ENCODE assay signal across 8 cellular contexts in genomic region chr4:37685726-37686372, GRCh38. TPM values are rescaled to one million over a fixed set of nuclear protein-coding genes. Genes with fewer than 3 reads are reported as not detected.
DNase-seq lines count a peak whose midpoint lies in the region; ATAC-seq and TF ChIP-seq lines count a peak whose summit lies in the region.

No MANE protein-coding gene starts in this region.

- no peaks in the 10 kb centered on the region for H3K9me3 ChIP-seq in DND-41 (ENCODE audit: insufficient read depth, low read length, severe bottlenecking)

- H3K4me1 ChIP-seq in DND-41 (ENCODE audit: insufficient read depth, low read length), result peaks cover 24% of the 10 kb centered on the region

- H3K9me3 Mint-ChIP-seq in WTC11, result peaks cover under 1% of the 10 kb centered on the region
- no peaks in the 10 kb centered on the region for H3K9me3 Mint-ChIP-seq in memory B cell

- peak overlapping the region; percentile 80 for H3K27ac ChIP-seq in DND-41 (ENCODE audit: low read length)
- peak overlapping the region; percentile 97 for H3K27ac ChIP-seq in HL-60 (replicated peaks)
- H3K27ac ChIP-seq in coronary artery, result peak overlapping the region; percentile 98

- H4K20me1 ChIP-seq in DND-41 (ENCODE audit: insufficient read depth, low read length), result peaks cover 11% of the 10 kb centered on the region; the same call in 1 of the 2 replicates

- POLR2A ChIA-PET in WTC11 (lab: Charles Lee), result interaction anchor here (0.9 kb wide), 1 partner anchor 10 kb away, joined by 6 read pairs; no protein-coding TSS in a partner anchor

- peaks cover 7% of the 10 kb centered on the region; the same call in 1 of the 2 replicates for H3K36me3 Mint-ChIP-seq in WTC11
- peaks cover 2% of the 10 kb centered on the region for H3K36me3 Mint-ChIP-seq in memory B cell

- H3K4me3 Mint-ChIP-seq in WTC11, result peak overlapping the region; percentile 80
- peak overlapping the region; percentile 100 for H3K4me3 Mint-ChIP-seq in memory B cell

- H3K27me3 Mint-ChIP-seq in WTC11 (ENCODE audit: low read depth) (peaks cover 25% of the 10 kb centered on the region), memory B cell (no peaks in the 10 kb centered on the region)

- peak overlapping the region; percentile 91 for H3K9ac ChIP-seq in DND-41 (ENCODE audit: low read depth, low read length)

- CTCF ChIA-PET in WTC11 (lab: Charles Lee), result interaction anchor here (0.6 to 2.3 kb wide), 4 partner anchors 43 to 139 kb away, joined by 3 to 11 read pairs (median 4); no protein-coding TSS in a partner anchor

- no peak overlapping the region; the same call in 1 of the 2 replicates for H3K27ac Mint-ChIP-seq in WTC11
- H3K27ac Mint-ChIP-seq in memory B cell, result peak overlapping the region; percentile 91

- H3K4me2 ChIP-seq in DND-41 (ENCODE audit: insufficient read depth, low read length), result peak overlapping the region; percentile 68

- H3K4me3 ChIP-seq in DND-41 (ENCODE audit: low read depth in 1 of 2, low read length in 2 of 2) (peak overlapping the region; percentile 68 to 82), HL-60 (replicated peaks; ENCODE audit: insufficient read depth, low read length) (peak overlapping the region; percentile 85), coronary artery (peak overlapping the region; percentile 96)

- no peaks in the 10 kb centered on the region for H3K27me3 ChIP-seq in DND-41 (ENCODE audit: insufficient read depth, low read length, poor library complexity)
- no peaks in the 10 kb centered on the region for H3K27me3 ChIP-seq in HL-60 (ENCODE audit: insufficient read depth, poor library complexity, severe bottlenecking)

- peaks cover 35% of the 10 kb centered on the region for H3K4me1 Mint-ChIP-seq in WTC11
- H3K4me1 Mint-ChIP-seq in memory B cell, result peaks cover 22% of the 10 kb centered on the region

- H2AFZ ChIP-seq in DND-41 (ENCODE audit: low read depth, low read length), result peak overlapping the region; percentile 71

- H3K79me2 ChIP-seq in DND-41 (ENCODE audit: insufficient read depth, low read length), result peaks cover 41% of the 10 kb centered on the region

- TF ChIP-seq CTCF in DND-41 (IDR thresholded peaks at IDR 0.05; ENCODE audit: borderline replicate concordance, extremely low read depth, low read length, poor library complexity, severe bottlenecking) (no peak), HL-60 (IDR thresholded peaks at IDR 0.05; ENCODE audit: insufficient read depth, low read length) (no peak), WTC11 (IDR thresholded peaks at IDR 0.05) (no peak), coronary artery (IDR thresholded peaks at IDR 0.05) (no peak)

- ATAC-seq in DND-41 (ENCODE audit: insufficient read depth, low read depth) (peak; percentile 34), GM19463 (IDR thresholded peaks at IDR 0.05; ENCODE audit: unreplicated experiment) (peak; percentile 15), WTC11 (peak; percentile 4), memory B cell (ENCODE audit: low read depth) (peak; percentile 13)

- peak; percentile 55 for DNase-seq in DND-41
- peak in 1 of 2 experiments; percentile 29 for DNase-seq in HL-60 (ENCODE audit: low read depth in 1 of 2, low spot score in 1 of 2)
- peak; percentile 41 for DNase-seq in WTC11 (ENCODE audit: low spot score)
- peak; percentile 87 for DNase-seq in coronary artery (ENCODE audit: low spot score)
- DNase-seq in memory B cell (ENCODE audit: low spot score in 2 of 2), result peak in 1 of 2 donors; percentile 7
- peak; percentile 20 for DNase-seq in stimulated activated CD8-positive, alpha-beta memory T cell treated with anti-CD3 and anti-CD28 coated beads, Interleukin-7, amount 100 ng/mL, for 48 hours (ENCODE audit: extremely low read depth in 1 of 2, low read depth in 1 of 2)
- no peak for DNase-seq in globus pallidus (ENCODE audit: low spot score)

- H3K36me3 ChIP-seq in DND-41 (ENCODE audit: insufficient read depth, low read length), result no peaks in the 10 kb centered on the region

TF ChIP-seq in WTC11, 78 proteins besides CTCF, POLR2A, EP300 and RAD21 (continues in another document):
- TF ChIP-seq JAZF1 (CRISPR knock-in tag; IDR thresholded peaks at IDR 0.05), result no peak
- TF ChIP-seq ETV6 (CRISPR knock-in tag; IDR thresholded peaks at IDR 0.05), result peak; percentile 47; the same call in 1 of the 2 replicates
- TF ChIP-seq FOXP1 (CRISPR knock-in tag; IDR thresholded peaks at IDR 0.05; ENCODE audit: borderline replicate concordance), result peak; percentile 82
- peak; percentile 60; the same call in 1 of the 2 replicates for TF ChIP-seq ARID4B (CRISPR knock-in tag; IDR thresholded peaks at IDR 0.05; ENCODE audit: borderline replicate concordance)
- TF ChIP-seq NR2C2 (CRISPR knock-in tag; IDR thresholded peaks at IDR 0.05), result no peak
- TF ChIP-seq CREM (CRISPR knock-in tag; IDR thresholded peaks at IDR 0.05), result 0 out of 2 replicates have a peak, but pooled peaks have one; percentile 21
- TF ChIP-seq ZNF263 (CRISPR knock-in tag; IDR thresholded peaks at IDR 0.05; ENCODE audit: low read depth), result no peak
- TF ChIP-seq PRDM15 (CRISPR knock-in tag; IDR thresholded peaks at IDR 0.05), result no peak
- no peak for TF ChIP-seq GRHL2 (CRISPR knock-in tag; IDR thresholded peaks at IDR 0.05; ENCODE audit: insufficient replicate concordance, severe bottlenecking)
- no peak for TF ChIP-seq ZNF425 (CRISPR knock-in tag; conservative IDR thresholded peaks at IDR 0.05)
- TF ChIP-seq NR1H2 (CRISPR knock-in tag; IDR thresholded peaks at IDR 0.05), result no peak

RNA-seq across cellular contexts. Expression of gene RELL1, which starts 0.3 kb away (rescaled TPM):
- total RNA-seq in WTC11 (2021), result 10.1 to 14.4 TPM (median 12.5 TPM) in 3 replicates
